19 cellular contexts compared by ENCODE assay signal in genomic region chr5:134020188-134020587, GRCh38. TPM values are rescaled to one million over a fixed set of nuclear protein-coding genes. Genes with fewer than 3 reads are reported as not detected.
A peak's percentile ranks its signal among the peaks of the same experiment; 100 is the strongest.
DNase-seq lines count a peak whose midpoint lies in the region; ATAC-seq and TF ChIP-seq lines count a peak whose summit lies in the region.
"Had no signal": no experiment of that assay in that cellular context is flagged by ENCODE, and none has a peak within 500 bp of the region (broad histone marks: within the 10 kb centered on the region; RNA-seq: fewer than 3 reads in every experiment).

No MANE protein-coding gene starts in this region.

- H3K36me3 Mint-ChIP-seq in endodermal cell (ENCODE audit: low read depth) (no peaks in the 10 kb centered on the region), type B pancreatic cell (no peaks in the 10 kb centered on the region)
- H3K36me3 Mint-ChIP-seq: activated naive CD4-positive, alpha-beta T cell treated with anti-CD3 and anti-CD28 coated beads, Interleukin-2, amount 50 U/mL, for 24 hours; mesothelial cell of epicardium had no signal

- H3K27ac Mint-ChIP-seq in endodermal cell = peak overlapping the region; percentile 74
- peak overlapping the region; percentile 94 for H3K27ac Mint-ChIP-seq in type B pancreatic cell
- H3K27ac Mint-ChIP-seq: activated naive CD4-positive, alpha-beta T cell treated with anti-CD3 and anti-CD28 coated beads, Interleukin-2, amount 50 U/mL, for 24 hours; activated T-cell treated with anti-CD3 and anti-CD28 coated beads, Interleukin-2, amount 50 U/mL, for 72 hours had no signal

- H3K9ac ChIP-seq in endodermal cell (ENCODE audit: extremely low read depth, low read length, poor library complexity, severe bottlenecking) (no peak overlapping the region), mucosa of stomach (ENCODE audit: low read length) (peak overlapping the region; percentile 62)

- H3K4me1 Mint-ChIP-seq in endodermal cell = peaks cover 26% of the 10 kb centered on the region
- peaks cover 20% of the 10 kb centered on the region for H3K4me1 Mint-ChIP-seq in type B pancreatic cell (ENCODE audit: unreplicated experiment)
- H3K4me1 Mint-ChIP-seq: activated naive CD4-positive, alpha-beta T cell treated with anti-CD3 and anti-CD28 coated beads, Interleukin-2, amount 50 U/mL, for 24 hours had no signal

- no peak overlapping the region for H3K27ac ChIP-seq in endodermal cell (ENCODE audit: low read depth, low read length)
- H3K27ac ChIP-seq: upper lobe of left lung had no signal

- H3K27me3 Mint-ChIP-seq in endodermal cell (ENCODE audit: insufficient read depth) (no peaks in the 10 kb centered on the region), type B pancreatic cell (no peaks in the 10 kb centered on the region)
- H3K27me3 Mint-ChIP-seq: activated naive CD4-positive, alpha-beta T cell treated with anti-CD3 and anti-CD28 coated beads, Interleukin-2, amount 50 U/mL, for 24 hours had no signal

- H3K4me1 ChIP-seq in endodermal cell (ENCODE audit: control insufficient read depth, insufficient read depth, low read length) (peaks cover 3% of the 10 kb centered on the region), mucosa of stomach (ENCODE audit: control insufficient read depth, insufficient read depth, low read length) (peaks cover 63% of the 10 kb centered on the region)

- H3K27me3 ChIP-seq in endodermal cell (ENCODE audit: control insufficient read depth, insufficient read depth, low read length, poor library complexity, severe bottlenecking) (no peaks in the 10 kb centered on the region), mucosa of stomach (ENCODE audit: control insufficient read depth, insufficient read depth, low read length) (no peaks in the 10 kb centered on the region)
- H3K27me3 ChIP-seq: upper lobe of left lung had no signal

- H3K9me3 Mint-ChIP-seq in endodermal cell = no peaks in the 10 kb centered on the region
- no peaks in the 10 kb centered on the region for H3K9me3 Mint-ChIP-seq in type B pancreatic cell
- H3K9me3 Mint-ChIP-seq: activated naive CD4-positive, alpha-beta T cell treated with anti-CD3 and anti-CD28 coated beads, Interleukin-2, amount 50 U/mL, for 24 hours; activated T-cell treated with anti-CD3 and anti-CD28 coated beads, Interleukin-2, amount 50 U/mL, for 72 hours; mesothelial cell of epicardium had no signal

- H3K4me3 ChIP-seq in endodermal cell (ENCODE audit: low read length) (no peak overlapping the region), mucosa of stomach (ENCODE audit: low read length) (no peak overlapping the region)
- H3K4me3 ChIP-seq: upper lobe of left lung had no signal

- H3K4me3 Mint-ChIP-seq in endodermal cell (no peak overlapping the region), type B pancreatic cell (peak overlapping the region; percentile 73)
- H3K4me3 Mint-ChIP-seq: activated naive CD4-positive, alpha-beta T cell treated with anti-CD3 and anti-CD28 coated beads, Interleukin-2, amount 50 U/mL, for 24 hours; activated T-cell treated with anti-CD3 and anti-CD28 coated beads, Interleukin-2, amount 50 U/mL, for 72 hours; mesothelial cell of epicardium had no signal

- H3K36me3 ChIP-seq in endodermal cell (ENCODE audit: control insufficient read depth, insufficient read depth, low read length) (no peaks in the 10 kb centered on the region), mucosa of stomach (ENCODE audit: control insufficient read depth, insufficient read depth, low read length) (no peaks in the 10 kb centered on the region)
- H3K36me3 ChIP-seq: upper lobe of left lung had no signal

- ATAC-seq in GM18861 (IDR thresholded peaks at IDR 0.05; ENCODE audit: unreplicated experiment) = no peak
- ATAC-seq: activated CD4-positive, CD25-positive, alpha-beta regulatory T cell treated with anti-CD3 and anti-CD28 coated beads, Interleukin-2, amount 50 U/mL, for 24 hours; activated T-cell treated with anti-CD3 and anti-CD28 coated beads, Interleukin-2, amount 50 U/mL, for 72 hours; sciatic nerve had no signal

- DNase-seq in NOMO-1 treated with DMSO at 0.1 percent for 48 hours (lab: John Stamatoyannopoulos, UW; ENCODE audit: unreplicated experiment) (peak; percentile 3), NOMO-1 treated with dmso at 0.1 percent for 144 hours (lab: John Stamatoyannopoulos, UW; ENCODE audit: unreplicated experiment) (no peak), endodermal cell (peak; percentile 41), type B pancreatic cell (ENCODE audit: extremely low spot score, unreplicated experiment) (no peak), GM19238 (ENCODE audit: insufficient read length, low spot score) (no peak)
- DNase-seq in activated CD4-positive, alpha-beta T cell treated with anti-CD3 and anti-CD28 coated beads, Interleukin-2, amount 50 U/mL, for 48 hours = no peak
- DNase-seq: 8988T; activated CD8-positive, alpha-beta memory T cell treated with anti-CD3 and anti-CD28 coated beads for 24 hours; activated T-cell treated with anti-CD3 and anti-CD28 coated beads, Interleukin-2, amount 50 U/mL, for 72 hours; kidney glomerular epithelial cell; NCI-H1105; stimulated activated naive CD4-positive, alpha-beta T cell treated with Interleukin-2 at 50 U/mL for 16 hours; upper lobe of left lung had no signal

- H3K9me3 ChIP-seq in endodermal cell (ENCODE audit: control insufficient read depth, low read length) (no peaks in the 10 kb centered on the region), mucosa of stomach (ENCODE audit: control insufficient read depth, low read length) (no peaks in the 10 kb centered on the region)
- H3K9me3 ChIP-seq: upper lobe of left lung had no signal

- TF ChIP-seq CTCF in endodermal cell (conservative IDR thresholded peaks at IDR 0.05) = no peak
- TF ChIP-seq CTCF in type B pancreatic cell (conservative IDR thresholded peaks at IDR 0.05) = no peak

- WGBS in endodermal cell (ENCODE audit: insufficient coverage in 1 of 2, insufficient read length in 1 of 2), 2 experiments = 86 to 93% methylated on average over 4 of the region's 4 CpGs

RNA-seq across cellular contexts. Expression of gene VDAC1, which starts 15.4 kb away (rescaled TPM):
- total RNA-seq in endodermal cell (100 to 1,000 TPM; 202 to 226 TPM), type B pancreatic cell (ENCODE audit: low replicate concordance) (186 and 219 TPM in 2 replicates)
- polyA plus RNA-seq in endodermal cell (2013, experiment 1 of 2) = 205 TPM
- polyA plus RNA-seq in endodermal cell (2013, experiment 2 of 2) = 193 TPM

RNA-seq across cellular contexts. Expression of gene C5orf15, which starts 51.8 kb away (rescaled TPM):
- 10 to 100 TPM; 37.6 to 37.7 TPM for total RNA-seq in endodermal cell
- 64.4 TPM for polyA plus RNA-seq in endodermal cell (2013, experiment 1 of 2)
- 60.7 TPM for polyA plus RNA-seq in endodermal cell (2013, experiment 2 of 2)
- 47.2 and 49.6 TPM in 2 replicates for total RNA-seq in type B pancreatic cell (ENCODE audit: low replicate concordance)

Comparison
In these comparisons a context has a peak if more than half of its experiments do, and no peak if none do; other contexts are left out.
1. DNase-seq: peak in NOMO-1 treated with DMSO at 0.1 percent for 48 hours (single experiment) and endodermal cell (single experiment); none in NOMO-1 treated with dmso at 0.1 percent for 144 hours (single experiment), type B pancreatic cell (single experiment), activated CD4-positive, alpha-beta T cell treated with anti-CD3 and anti-CD28 coated beads, Interleukin-2, amount 50 U/mL, for 48 hours (0 of 2) and GM19238 (single experiment).